8 cellular contexts compared by ENCODE assay signal in genomic region chr9:133160742-133161541, GRCh38. TPM values are rescaled to one million over a fixed set of nuclear protein-coding genes. Genes with fewer than 3 reads are reported as not detected.
DNase-seq lines count a peak whose midpoint lies in the region; ATAC-seq and TF ChIP-seq lines count a peak whose summit lies in the region.

No MANE protein-coding gene starts in this region.

- DNase-seq in NCI-H82 (lab: John Stamatoyannopoulos, UW) (peak; percentile 69), NCI-H82 treated with DMSO at 0.1 percent for 48 hours (lab: John Stamatoyannopoulos, UW; ENCODE audit: unreplicated experiment) (no peak), LHCN-M2 (ENCODE audit: low read depth) (peak; percentile 77), SKM-1 treated with dmso at 0.1 percent for 144 hours (lab: John Stamatoyannopoulos, UW; ENCODE audit: unreplicated experiment) (peak; percentile 70), colonic mucosa (peak; percentile 77), lower leg skin (ENCODE audit: low spot score in 2 of 2) (peak; percentile 81 to 95), thyroid gland (peak; percentile 64 to 72)

- no peaks in the 10 kb centered on the region for H3K27me3 ChIP-seq in colonic mucosa
- H3K27me3 ChIP-seq in thyroid gland = no peaks in the 10 kb centered on the region

- H3K9me3 ChIP-seq in colonic mucosa (no peaks in the 10 kb centered on the region), thyroid gland (no peaks in the 10 kb centered on the region)

- H3K4me1 ChIP-seq in colonic mucosa = peaks cover 3% of the 10 kb centered on the region
- peaks cover 15 to 27% of the 10 kb centered on the region in 2 donors for H3K4me1 ChIP-seq in thyroid gland

- H3K4me3 ChIP-seq in colonic mucosa (no peak overlapping the region), lower leg skin (ENCODE audit: low read depth, poor library complexity, severe bottlenecking) (no peak overlapping the region), thyroid gland (replicated peaks in 1 of 3) (no peak overlapping the region)

- WGBS in lower leg skin, 2 donors = 61 to 63% methylated on average over 9 of the region's 9 CpGs
- WGBS in thyroid gland, 2 donors = 69 to 70% methylated on average over 9 of the region's 9 CpGs

- H3K9ac ChIP-seq in colonic mucosa (ENCODE audit: low read depth in 2 of 2, low read length in 2 of 2) = no peak overlapping the region

- TF ChIP-seq POLR2A in lower leg skin (IDR thresholded peaks at IDR 0.05) (no peak), thyroid gland (IDR thresholded peaks at IDR 0.05) (no peak)

- no peak for ATAC-seq in GM19455 (IDR thresholded peaks at IDR 0.05; ENCODE audit: unreplicated experiment)

- peak; percentile 69 for TF ChIP-seq CTCF in colonic mucosa (IDR thresholded peaks at IDR 0.05)
- TF ChIP-seq CTCF in lower leg skin (IDR thresholded peaks at IDR 0.05) = peak in 1 of 3 donors; percentile 75
- TF ChIP-seq CTCF in thyroid gland (IDR thresholded peaks at IDR 0.05) = peak; percentile 44 to 72 (median 64)

- H3K27ac ChIP-seq in colonic mucosa (no peak overlapping the region), thyroid gland (peak overlapping the region; percentile 33 to 48 (median 41))

- H3K36me3 ChIP-seq in colonic mucosa (no peaks in the 10 kb centered on the region), thyroid gland (no peaks in the 10 kb centered on the region)

- intact Hi-C loops in colonic mucosa (cut with DNase I) (no loop called here), lower leg skin (cut with DNase I; ENCODE audit: low total_unique reads) (no loop called here), thyroid gland (cut with DNase I) (no loop called here)

RNA-seq across cellular contexts. Expression of gene GBGT1, which starts 2.8 kb away (rescaled TPM):
- total RNA-seq in LHCN-M2 (2014; rRNA removed) (0.34 and 1.3 TPM in 2 replicates), colonic mucosa (1 to 10 TPM; 4.6 to 4.8 TPM), lower leg skin (10 to 100 TPM in 1 of 4 donors, 1 to 10 TPM in 3; 3.6 to 13.5 (median 5.3) TPM), thyroid gland (10 to 100 TPM; 21.4 to 45.0 (median 25.1) TPM)
- 0.56 TPM for polyA plus RNA-seq in LHCN-M2 (2012)

RNA-seq across cellular contexts. Expression of gene RALGDS, which starts 39.9 kb away (rescaled TPM):
- total RNA-seq in LHCN-M2 (2014; rRNA removed) (15.5 and 17.8 TPM in 2 replicates), colonic mucosa (10 to 100 TPM; 24.2 to 39.7 TPM), lower leg skin (100 to 1,000 TPM in 3 of 4 donors, 10 to 100 TPM in 1; 95.0 to 176 (median 123) TPM), thyroid gland (10 to 100 TPM; 32.2 to 55.3 (median 43.5) TPM)
- 5.9 TPM for polyA plus RNA-seq in LHCN-M2 (2012)

RNA-seq across cellular contexts. Expression of gene OBP2B, which starts 48.1 kb away (rescaled TPM):
- not detected in 2 replicates for total RNA-seq in LHCN-M2 (2014; rRNA removed)
- not detected for polyA plus RNA-seq in LHCN-M2 (2012)
- total RNA-seq in colonic mucosa = not detected
- 10 to 100 TPM in 2 of 4 donors, not detected in 2; 11.4 to 13.0 TPM for total RNA-seq in lower leg skin
- total RNA-seq in thyroid gland = not detected
